14 cellular contexts compared by ENCODE assay signal in genomic region chr2:112643488-112643887, GRCh38. TPM values are rescaled to one million over a fixed set of nuclear protein-coding genes. Genes with fewer than 3 reads are reported as not detected.
A peak's percentile ranks its signal among the peaks of the same experiment; 100 is the strongest.
DNase-seq lines count a peak whose midpoint lies in the region; ATAC-seq and TF ChIP-seq lines count a peak whose summit lies in the region.
"Had no signal": no experiment of that assay in that cellular context is flagged by ENCODE, and none has a peak within 500 bp of the region (broad histone marks: within the 10 kb centered on the region; RNA-seq: fewer than 3 reads in every experiment).

No MANE protein-coding gene starts in this region.

- POLR2A ChIA-PET in CD8-positive, alpha-beta memory T cell (lab: Charles Lee): no interaction called here

- peaks cover 21% of the 10 kb centered on the region for H4K20me1 ChIP-seq in osteoblast (ENCODE audit: insufficient read depth, low read length)

- DNase-seq in CD8-positive, alpha-beta memory T cell: no peak
- DNase-seq in Peyer's patch (no peak), dorsolateral prefrontal cortex (no peak), osteoblast (ENCODE audit: insufficient read length, low spot score, missing footprints) (no peak), foreskin melanocyte (no peak), H7 (no peak)
- DNase-seq: activated CD4-positive, alpha-beta memory T cell treated with anti-CD3 and anti-CD28 coated beads for 36 hours; left ventricle myocardium superior; NCI-H1092 treated with DMSO at 0.1 percent for 48 hours; stimulated activated naive CD8-positive, alpha-beta T cell treated with anti-CD3 and anti-CD28 coated beads, Interleukin-15, Interleukin-2, amounts not matched to agents 100 U/mL and 50 U/mL, for 24 hours; T1000 had no signal

- ATAC-seq in GM19324 (IDR thresholded peaks at IDR 0.05; ENCODE audit: low FRiP score, unreplicated experiment) (no peak), HG03097 (IDR thresholded peaks at IDR 0.05; ENCODE audit: low FRiP score, unreplicated experiment) (no peak)
- ATAC-seq: left ventricle myocardium superior; stimulated activated naive CD8-positive, alpha-beta T cell treated with anti-CD3 and anti-CD28 coated beads, Interleukin-15, Interleukin-2, amounts not matched to agents 100 U/mL and 50 U/mL, for 24 hours had no signal

- H3K4me2 ChIP-seq in osteoblast (ENCODE audit: insufficient read depth, low read length): peak overlapping the region; percentile 17

- CTCF ChIA-PET in CD8-positive, alpha-beta memory T cell (lab: Charles Lee): interaction anchor here (8.4 kb wide), 1 partner anchor 14 kb away, joined by 147 read pairs; no protein-coding TSS in a partner anchor

- TF ChIP-seq CTCF in Peyer's patch (IDR thresholded peaks at IDR 0.05) (no peak), dorsolateral prefrontal cortex (IDR thresholded peaks at IDR 0.05 in 54 of 56, conservative IDR thresholded peaks at IDR 0.05 in 2 of 56; ENCODE audit: low read depth in 1 of 56, partially characterized antibody in 56 of 56) (no peak), osteoblast (IDR thresholded peaks at IDR 0.05; ENCODE audit: extremely low read depth, low read depth, low read length) (no peak)

- peaks cover 4% of the 10 kb centered on the region for H3K36me3 ChIP-seq in CD8-positive, alpha-beta memory T cell (ENCODE audit: insufficient read depth, low read length)
- H3K36me3 ChIP-seq in Peyer's patch (peaks cover 0 to 15% (median 0%) of the 10 kb centered on the region in 3 donors), osteoblast (ENCODE audit: insufficient read depth, low read length) (peaks cover 18% of the 10 kb centered on the region), H7 (replicated peaks; ENCODE audit: control insufficient read depth, insufficient read depth, low read length) (peaks cover 13% of the 10 kb centered on the region)

- peaks cover 47% of the 10 kb centered on the region for H3K79me2 ChIP-seq in osteoblast (ENCODE audit: insufficient read depth, low read length)

- intact Hi-C loops in dorsolateral prefrontal cortex (cut with DNase I): loop anchor here (10.0 kb wide), 2 partner anchors 59 to 589 kb away; partner anchors contain the start of genes CHCHD5 (in 1 of the 2) and TMEM87B (in 1 of the 2)

- TF ChIP-seq POLR2A in Peyer's patch (IDR thresholded peaks at IDR 0.05): no peak

- H3K27me3 Mint-ChIP-seq in CD8-positive, alpha-beta memory T cell: no peaks in the 10 kb centered on the region
- H3K27me3 Mint-ChIP-seq: activated CD4-positive, alpha-beta memory T cell treated with anti-CD3 and anti-CD28 coated beads for 36 hours had no signal

- no peaks in the 10 kb centered on the region for H3K27me3 ChIP-seq in CD8-positive, alpha-beta memory T cell (ENCODE audit: insufficient read depth, low read length, poor library complexity, severe bottlenecking)
- H3K27me3 ChIP-seq in Peyer's patch (no peaks in the 10 kb centered on the region), dorsolateral prefrontal cortex (no peaks in the 10 kb centered on the region), osteoblast (ENCODE audit: insufficient read depth, low read length) (no peaks in the 10 kb centered on the region), H7 (ENCODE audit: control insufficient read depth, insufficient read depth, low read length) (no peaks in the 10 kb centered on the region)

- H3K4me3 ChIP-seq in CD8-positive, alpha-beta memory T cell (ENCODE audit: low read length): no peak overlapping the region
- H3K4me3 ChIP-seq in Peyer's patch: peak overlapping the region in 2 of 4 donors; percentile 15 to 17
- peak overlapping the region in 14 of 59 donors; percentile 86 to 98 (median 94) for H3K4me3 ChIP-seq in dorsolateral prefrontal cortex
- no peak overlapping the region for H3K4me3 ChIP-seq in osteoblast (ENCODE audit: insufficient read depth, low read length)
- no peak overlapping the region for H3K4me3 ChIP-seq in H7 (ENCODE audit: insufficient read depth, low read depth, low read length)

- peaks cover 9 to 24% (median 13%) of the 10 kb centered on the region in 3 donors for H3K36me3 Mint-ChIP-seq in CD8-positive, alpha-beta memory T cell

- no peaks in the 10 kb centered on the region for H3K9me3 Mint-ChIP-seq in CD8-positive, alpha-beta memory T cell
- H3K9me3 Mint-ChIP-seq: activated CD4-positive, alpha-beta memory T cell treated with anti-CD3 and anti-CD28 coated beads for 36 hours had no signal

- H3K4me3 Mint-ChIP-seq in CD8-positive, alpha-beta memory T cell: peak overlapping the region in 2 of 7 donors; percentile 92 to 94

- peaks cover 46 to 59% (median 55%) of the 10 kb centered on the region in 3 donors for H3K4me1 Mint-ChIP-seq in CD8-positive, alpha-beta memory T cell

- no peak overlapping the region for H3K27ac ChIP-seq in CD8-positive, alpha-beta memory T cell (ENCODE audit: low read depth, low read length)
- H3K27ac ChIP-seq in Peyer's patch (peak overlapping the region in 3 of 4 donors; percentile 39 to 99 (median 98)), dorsolateral prefrontal cortex (peak overlapping the region in 40 of 59 donors; percentile 2 to 99 (median 96)), osteoblast (ENCODE audit: low read depth, low read length) (peak overlapping the region; percentile 54)
- H3K27ac ChIP-seq: neutrophil had no signal

- H3K4me1 ChIP-seq in CD8-positive, alpha-beta memory T cell (ENCODE audit: insufficient read depth, low read length): peaks cover 32% of the 10 kb centered on the region
- H3K4me1 ChIP-seq in Peyer's patch: peaks cover 0 to 33% (median 5%) of the 10 kb centered on the region in 4 donors
- H3K4me1 ChIP-seq in osteoblast (ENCODE audit: insufficient read depth, low read length): peaks cover 64% of the 10 kb centered on the region

- no peaks in the 10 kb centered on the region for H3K9me3 ChIP-seq in CD8-positive, alpha-beta memory T cell (ENCODE audit: low read length)
- H3K9me3 ChIP-seq in Peyer's patch: no peaks in the 10 kb centered on the region
- no peaks in the 10 kb centered on the region for H3K9me3 ChIP-seq in osteoblast (ENCODE audit: low read depth, low read length)
- H3K9me3 ChIP-seq: neutrophil had no signal

- H2AFZ ChIP-seq in osteoblast (ENCODE audit: low read length): no peak overlapping the region

- peak overlapping the region in 6 of 8 donors; percentile 26 to 97 (median 84) for H3K27ac Mint-ChIP-seq in CD8-positive, alpha-beta memory T cell
- H3K27ac Mint-ChIP-seq: activated CD4-positive, alpha-beta memory T cell treated with anti-CD3 and anti-CD28 coated beads for 36 hours had no signal

RNA-seq across cellular contexts. Expression of gene SLC20A1, which starts 2.3 kb away (rescaled TPM):
- 100 to 1,000 TPM; 102 to 105 TPM for total RNA-seq in CD8-positive, alpha-beta memory T cell
- polyA plus RNA-seq in CD8-positive, alpha-beta memory T cell: 68.0 TPM
- total RNA-seq in Peyer's patch: 100 to 1,000 TPM in 3 of 4 donors, 10 to 100 TPM in 1; 48.7 to 143 (median 122) TPM
- total RNA-seq in dorsolateral prefrontal cortex: 10 to 100 TPM; 41.1 to 97.4 (median 66.6) TPM
- total RNA-seq in osteoblast: 96.3 and 131 TPM in 2 replicates
- 33.6 and 34.3 TPM in 2 replicates for total RNA-seq in H7 (2014; rRNA removed; shearing (Covaris generic))

RNA-seq across cellular contexts. Expression of gene CHCHD5, which starts 59.1 kb away (rescaled TPM):
- 10 to 100 TPM; 33.1 to 36.6 TPM for total RNA-seq in CD8-positive, alpha-beta memory T cell
- polyA plus RNA-seq in CD8-positive, alpha-beta memory T cell: 41.8 TPM
- total RNA-seq in Peyer's patch: 10 to 100 TPM in 3 of 4 donors, 1 to 10 TPM in 1; 8.3 to 20.7 (median 11.4) TPM
- 10 to 100 TPM in 117 of 120 experiments, 1 to 10 TPM in 3; 8.2 to 25.8 (median 17.1) TPM for total RNA-seq in dorsolateral prefrontal cortex
- total RNA-seq in osteoblast: 7.7 and 10.1 TPM in 2 replicates
- total RNA-seq in H7 (2014; rRNA removed; shearing (Covaris generic)): 19.0 and 40.9 TPM in 2 replicates
